Comparison of ENCODE assay signal across 1 cellular context in genomic region chr1:193216920-193217319, GRCh38.
TF ChIP-seq lines count a peak whose summit lies in the region.

No MANE protein-coding gene starts in this region.

TF ChIP-seq in WTC11, 78 proteins besides CTCF, POLR2A, EP300 and RAD21 (continued from another document):
- TF ChIP-seq PREB (CRISPR knock-in tag; IDR thresholded peaks at IDR 0.05; ENCODE audit: borderline replicate concordance) (no peak), ATF6 (CRISPR knock-in tag; IDR thresholded peaks at IDR 0.05) (no peak), TEAD4 (CRISPR knock-in tag; IDR thresholded peaks at IDR 0.05) (no peak), GABPB1 (CRISPR knock-in tag; IDR thresholded peaks at IDR 0.05) (no peak), CDX4 (CRISPR knock-in tag; IDR thresholded peaks at IDR 0.05; ENCODE audit: borderline replicate concordance) (no peak), IRF1 (CRISPR knock-in tag; IDR thresholded peaks at IDR 0.05) (no peak), TP53 (CRISPR knock-in tag; IDR thresholded peaks at IDR 0.05) (no peak), ZNF423 (CRISPR knock-in tag; IDR thresholded peaks at IDR 0.05) (no peak), ZNF138 (CRISPR knock-in tag; conservative IDR thresholded peaks at IDR 0.05) (no peak), NR3C1 (CRISPR knock-in tag; conservative IDR thresholded peaks at IDR 0.05; ENCODE audit: low read depth) (no peak)
